In genomic region chr7:116591202-116592040, GRCh38 we compare ENCODE assay signal across 8 cellular contexts.
DNase-seq lines count a peak whose midpoint lies in the region; ATAC-seq and TF ChIP-seq lines count a peak whose summit lies in the region.

No MANE protein-coding gene starts in this region.

- no peaks in the 10 kb centered on the region for H3K36me3 ChIP-seq in brain microvascular endothelial cell (replicated peaks)

- DNase-seq in SKM-1 treated with dmso at 0.1 percent for 144 hours (lab: John Stamatoyannopoulos, UW; ENCODE audit: unreplicated experiment) (peak; percentile 19), SKM-1 (lab: John Stamatoyannopoulos, UW; ENCODE audit: unreplicated experiment) (no peak), NCI-H2171 treated with DMSO at 0.1 percent for 48 hours (lab: John Stamatoyannopoulos, UW) (peak; percentile 18), brain microvascular endothelial cell (no peak), midbrain (lab: John Stamatoyannopoulos, UW) (peak; percentile 48), NOMO-1 treated with DMSO at 0.1 percent for 48 hours (lab: John Stamatoyannopoulos, UW; ENCODE audit: unreplicated experiment) (no peak)

- peak; percentile 41 for TF ChIP-seq CTCF in brain microvascular endothelial cell (IDR thresholded peaks at IDR 0.05; ENCODE audit: low read depth, low read length, missing control alignments)

- in situ Hi-C loops in brain microvascular endothelial cell (cut with HindIII; ENCODE audit: low pct_ligation_motif_present, low sequenced_read_pairs), result loop anchor here (25.0 kb wide), 1 partner anchor 329 kb away; no protein-coding TSS in a partner anchor

- no peak overlapping the region for H3K4me3 ChIP-seq in brain microvascular endothelial cell (ENCODE audit: low read depth, low read length)

- ATAC-seq in GM21526 (IDR thresholded peaks at IDR 0.05; ENCODE audit: low FRiP score, unreplicated experiment) (no peak), GM21529 (IDR thresholded peaks at IDR 0.05; ENCODE audit: unreplicated experiment) (no peak)

- H3K27ac ChIP-seq in brain microvascular endothelial cell, result no peak overlapping the region

- no peaks in the 10 kb centered on the region for H3K27me3 ChIP-seq in brain microvascular endothelial cell (replicated peaks)

Comparison
In these comparisons a context has a peak if more than half of its experiments do, and no peak if none do; other contexts are left out.
1. DNase-seq: peak in SKM-1 treated with dmso at 0.1 percent for 144 hours (single experiment), NCI-H2171 treated with DMSO at 0.1 percent for 48 hours (single experiment) and midbrain (single experiment); none in SKM-1 (single experiment), brain microvascular endothelial cell (single experiment) and NOMO-1 treated with DMSO at 0.1 percent for 48 hours (single experiment).